In genomic region chr5:135850231-135850630, GRCh38 we compare ENCODE assay signal across 30 cellular contexts. TPM values are rescaled to one million over a fixed set of nuclear protein-coding genes. Genes with fewer than 3 reads are reported as not detected.
"Had no signal": no experiment of that assay in that cellular context is flagged by ENCODE, and none has a peak within 500 bp of the region (broad histone marks: within the 10 kb centered on the region; RNA-seq: fewer than 3 reads in every experiment).

No MANE protein-coding gene starts in this region.

- H3K36me3 Mint-ChIP-seq: activated CD8-positive, alpha-beta memory T cell treated with anti-CD3 and anti-CD28 coated beads, Interleukin-2, amount 10 ng/mL, durations not matched to agents 7 days and 5 days; activated naive CD4-positive, alpha-beta T cell treated with anti-CD3 and anti-CD28 coated beads, Interleukin-2, amount 50 U/mL, for 72 hours; brain; IgD-negative memory B cell; T-cell had no signal

- H3K27ac Mint-ChIP-seq: activated B cell treated with CpG ODN at 0.5 μM for 24 hours; activated CD4-positive, alpha-beta T cell treated with anti-CD3 and anti-CD28 coated beads, Interleukin-2, amount 10 ng/mL, durations not matched to agents 24 days and 14 days; activated CD8-positive, alpha-beta memory T cell treated with anti-CD3 and anti-CD28 coated beads, Interleukin-2, amount 10 ng/mL, durations not matched to agents 7 days and 5 days; activated naive CD4-positive, alpha-beta T cell treated with anti-CD3 and anti-CD28 coated beads, Interleukin-2, amount 50 U/mL, for 72 hours; activated naive CD8-positive, alpha-beta T cell treated with anti-CD3 and anti-CD28 coated beads, Interleukin-2, amount 50 U/mL, for 24 hours; brain; T-cell had no signal

- H3K4me3 Mint-ChIP-seq: activated B cell treated with CpG ODN at 0.5 μM for 24 hours; activated CD4-positive, alpha-beta T cell treated with anti-CD3 and anti-CD28 coated beads, Interleukin-2, amount 10 ng/mL, durations not matched to agents 24 days and 14 days; activated CD8-positive, alpha-beta memory T cell treated with anti-CD3 and anti-CD28 coated beads, Interleukin-2, amount 10 ng/mL, durations not matched to agents 7 days and 5 days; activated naive CD8-positive, alpha-beta T cell treated with anti-CD3 and anti-CD28 coated beads, Interleukin-2, amount 50 U/mL, for 24 hours; activated T-cell treated with anti-CD3 and anti-CD28 coated beads, Interleukin-2, amount 50 U/mL, for 4 hours; brain; IgD-negative memory B cell; T-cell had no signal

- H3K9me3 Mint-ChIP-seq: activated B cell treated with CpG ODN at 0.5 μM for 24 hours; activated CD4-positive, alpha-beta T cell treated with anti-CD3 and anti-CD28 coated beads, Interleukin-2, amount 10 ng/mL, durations not matched to agents 24 days and 14 days; activated naive CD4-positive, alpha-beta T cell treated with anti-CD3 and anti-CD28 coated beads, Interleukin-2, amount 50 U/mL, for 72 hours; activated naive CD8-positive, alpha-beta T cell treated with anti-CD3 and anti-CD28 coated beads, Interleukin-2, amount 50 U/mL, for 24 hours; activated T-cell treated with anti-CD3 and anti-CD28 coated beads, Interleukin-2, amount 50 U/mL, for 4 hours; T-cell had no signal

- H3K27me3 Mint-ChIP-seq: activated CD4-positive, alpha-beta T cell treated with anti-CD3 and anti-CD28 coated beads, Interleukin-2, amount 10 ng/mL, durations not matched to agents 24 days and 14 days; activated naive CD8-positive, alpha-beta T cell treated with anti-CD3 and anti-CD28 coated beads, Interleukin-2, amount 50 U/mL, for 24 hours had no signal

- DNase-seq: activated B cell treated with CpG ODN at 0.5 μM for 24 hours; activated CD4-positive, alpha-beta T cell treated with anti-CD3 and anti-CD28 coated beads for 1 hour; activated CD4-positive, alpha-beta T cell treated with anti-CD3 and anti-CD28 coated beads, Interleukin-2, amount 10 ng/mL, durations not matched to agents 24 days and 14 days; activated CD4-positive, alpha-beta T cell treated with anti-CD3 and anti-CD28 coated beads, Interleukin-2, amount 50 U/mL, for 48 hours; activated CD8-positive, alpha-beta memory T cell treated with anti-CD3 and anti-CD28 coated beads, Interleukin-2, amount 10 ng/mL, durations not matched to agents 7 days and 5 days; activated effector memory CD4-positive, alpha-beta T cell treated with anti-CD3 and anti-CD28 coated beads, Interleukin-2, amount 50 U/mL, for 16 hours; activated naive CD4-positive, alpha-beta T cell treated with Interleukin-2 at 50 U/mL for 16 hours; activated naive CD8-positive, alpha-beta T cell treated with anti-CD3 and anti-CD28 coated beads, Interleukin-2, amount 50 U/mL, for 24 hours; activated T-cell treated with anti-CD3 and anti-CD28 coated beads, Interleukin-2, amount 50 U/mL, for 4 hours; amniotic stem cell; KG1; NCI-H1048; NCI-H1417; NCI-H1930; NCI-H2171 treated with DMSO at 0.1 percent for 48 hours; NCI-H345; NCI-H510A; NCI-H526 treated with DMSO at 0.1 percent for 48 hours; NCI-H82; SHP77 treated with DMSO at 0.1 percent for 48 hours; T-cell; T-helper 2 cell; T1000 had no signal

- ATAC-seq: activated CD8-positive, alpha-beta memory T cell treated with anti-CD3 and anti-CD28 coated beads, Interleukin-2, amount 10 ng/mL, durations not matched to agents 7 days and 5 days; activated naive CD4-positive, alpha-beta T cell treated with anti-CD3 and anti-CD28 coated beads, Interleukin-2, amount 50 U/mL, for 72 hours; activated naive CD8-positive, alpha-beta T cell treated with anti-CD3 and anti-CD28 coated beads, Interleukin-2, amount 50 U/mL, for 24 hours; T-cell had no signal

- H3K4me1 Mint-ChIP-seq: activated B cell treated with CpG ODN at 0.5 μM for 24 hours; activated CD4-positive, alpha-beta T cell treated with anti-CD3 and anti-CD28 coated beads, Interleukin-2, amount 10 ng/mL, durations not matched to agents 24 days and 14 days; activated CD8-positive, alpha-beta memory T cell treated with anti-CD3 and anti-CD28 coated beads, Interleukin-2, amount 10 ng/mL, durations not matched to agents 7 days and 5 days; activated naive CD8-positive, alpha-beta T cell treated with anti-CD3 and anti-CD28 coated beads, Interleukin-2, amount 50 U/mL, for 24 hours; brain; T-cell had no signal

RNA-seq across cellular contexts. Expression of gene SLC25A48, which starts 15.8 kb away (rescaled TPM):
- total RNA-seq: activated B cell treated with CpG ODN at 0.5 μM for 24 hours; activated CD4-positive, alpha-beta T cell treated with anti-CD3 and anti-CD28 coated beads, Interleukin-2, amount 10 ng/mL, durations not matched to agents 24 days and 14 days; activated CD8-positive, alpha-beta memory T cell treated with anti-CD3 and anti-CD28 coated beads, Interleukin-2, amount 10 ng/mL, durations not matched to agents 7 days and 5 days; activated naive CD4-positive, alpha-beta T cell treated with anti-CD3 and anti-CD28 coated beads, Interleukin-2, amount 50 U/mL, for 72 hours; activated T-cell treated with anti-CD3 and anti-CD28 coated beads, Interleukin-2, amount 50 U/mL, for 4 hours; astrocyte; LHCN-M2; M059J; T-cell had no signal
- polyA plus RNA-seq: IgD-negative memory B cell had no signal

RNA-seq across cellular contexts. Expression of gene IL9, which starts 45.4 kb away (rescaled TPM):
- total RNA-seq: activated B cell treated with CpG ODN at 0.5 μM for 24 hours; activated CD8-positive, alpha-beta memory T cell treated with anti-CD3 and anti-CD28 coated beads, Interleukin-2, amount 10 ng/mL, durations not matched to agents 7 days and 5 days; astrocyte; LHCN-M2; M059J; SK-MEL-5; T-cell had no signal
- polyA plus RNA-seq: IgD-negative memory B cell had no signal
